12 cellular contexts compared by ENCODE assay signal in genomic region chr12:112357214-112357613, GRCh38. TPM values are rescaled to one million over a fixed set of nuclear protein-coding genes. Genes with fewer than 3 reads are reported as not detected.
A peak's percentile ranks its signal among the peaks of the same experiment; 100 is the strongest.
DNase-seq lines count a peak whose midpoint lies in the region; ATAC-seq and TF ChIP-seq lines count a peak whose summit lies in the region.
"Had no signal": no experiment of that assay in that cellular context is flagged by ENCODE, and none has a peak within 500 bp of the region (broad histone marks: within the 10 kb centered on the region; RNA-seq: fewer than 3 reads in every experiment).

No MANE protein-coding gene starts in this region.

- H3K4me1 Mint-ChIP-seq in activated T-cell treated with anti-CD3 and anti-CD28 coated beads, Interleukin-2, amount 50 U/mL, for 72 hours (ENCODE audit: low read depth) = peaks cover 19% of the 10 kb centered on the region
- peaks cover 22% of the 10 kb centered on the region for H3K4me1 Mint-ChIP-seq in chondrocyte (ENCODE audit: low read depth)
- peaks cover 39 to 80% (median 66%) of the 10 kb centered on the region in 3 donors for H3K4me1 Mint-ChIP-seq in naive B cell

- H3K27me3 Mint-ChIP-seq in activated T-cell treated with anti-CD3 and anti-CD28 coated beads, Interleukin-2, amount 50 U/mL, for 72 hours (ENCODE audit: low read depth) = no peaks in the 10 kb centered on the region
- H3K27me3 Mint-ChIP-seq in chondrocyte (ENCODE audit: low read depth) (no peaks in the 10 kb centered on the region), naive B cell (no peaks in the 10 kb centered on the region)
- H3K27me3 Mint-ChIP-seq: CD4-positive, CD25-positive, alpha-beta regulatory T cell had no signal

- no peak for DNase-seq in activated T-cell treated with anti-CD3 and anti-CD28 coated beads, Interleukin-2, amount 50 U/mL, for 72 hours
- DNase-seq in activated T-cell treated with anti-CD3 and anti-CD28 coated beads, Interleukin-2, amount 50 U/mL, for 48 hours = no peak
- DNase-seq in chondrocyte (ENCODE audit: low spot score) = no peak
- DNase-seq in naive B cell = no peak
- no peak for DNase-seq in NCI-H2196 (lab: John Stamatoyannopoulos, UW; ENCODE audit: unreplicated experiment)
- DNase-seq in NCI-H69 (lab: John Stamatoyannopoulos, UW) = no peak
- DNase-seq in cerebellar nuclear complex (lab: John Stamatoyannopoulos, UW) = no peak
- DNase-seq: 8988T; AML-193; CD4-positive, CD25-positive, alpha-beta regulatory T cell; DMS53 had no signal

- H3K36me3 Mint-ChIP-seq in activated T-cell treated with anti-CD3 and anti-CD28 coated beads, Interleukin-2, amount 50 U/mL, for 72 hours (ENCODE audit: insufficient read depth in 2 of 2) = no peaks in the 10 kb centered on the region
- H3K36me3 Mint-ChIP-seq in chondrocyte (ENCODE audit: low read depth) = no peaks in the 10 kb centered on the region
- no peaks in the 10 kb centered on the region for H3K36me3 Mint-ChIP-seq in naive B cell

- H3K27ac Mint-ChIP-seq in activated T-cell treated with anti-CD3 and anti-CD28 coated beads, Interleukin-2, amount 50 U/mL, for 72 hours = peak overlapping the region; percentile 54
- H3K27ac Mint-ChIP-seq in chondrocyte (ENCODE audit: unreplicated experiment) (peak overlapping the region; percentile 74), naive B cell (peak overlapping the region; percentile 26 to 93 (median 74))

- H3K4me3 Mint-ChIP-seq in activated T-cell treated with anti-CD3 and anti-CD28 coated beads, Interleukin-2, amount 50 U/mL, for 72 hours = no peak overlapping the region
- no peak overlapping the region for H3K4me3 Mint-ChIP-seq in chondrocyte (ENCODE audit: unreplicated experiment)
- peak overlapping the region in 2 of 8 donors; percentile 33 to 86 for H3K4me3 Mint-ChIP-seq in naive B cell

- no peaks in the 10 kb centered on the region for H3K9me3 Mint-ChIP-seq in activated T-cell treated with anti-CD3 and anti-CD28 coated beads, Interleukin-2, amount 50 U/mL, for 72 hours
- no peaks in the 10 kb centered on the region for H3K9me3 Mint-ChIP-seq in chondrocyte (ENCODE audit: low read depth)
- H3K9me3 Mint-ChIP-seq in naive B cell = no peaks in the 10 kb centered on the region

- no peak for ATAC-seq in activated T-cell treated with anti-CD3 and anti-CD28 coated beads, Interleukin-2, amount 50 U/mL, for 72 hours (replicated peaks in 1 of 2)
- ATAC-seq in naive B cell (ENCODE audit: low read depth in 2 of 2) = no peak
- ATAC-seq: HepG2 had no signal

- TF ChIP-seq CTCF in chondrocyte (IDR thresholded peaks at IDR 0.05) = no peak

RNA-seq across cellular contexts. Expression of gene HECTD4, which starts 25.0 kb away (rescaled TPM):
- 10 to 100 TPM; 39.6 to 43.3 TPM for total RNA-seq in activated T-cell treated with anti-CD3 and anti-CD28 coated beads, Interleukin-2, amount 50 U/mL, for 72 hours
- 40.7 to 57.0 TPM (median 42.7 TPM) in 3 replicates for total RNA-seq in chondrocyte
- 10 to 100 TPM in 1 of 6 donors, 1 to 10 TPM in 5; 6.1 to 19.1 (median 8.0) TPM for polyA plus RNA-seq in naive B cell (ENCODE audit: low read depth in 6 of 6)

RNA-seq across cellular contexts. Expression of gene RPL6, which starts 52.2 kb away (rescaled TPM):
- 1,000 to 10,000 TPM; 1,335 to 1,400 TPM for total RNA-seq in activated T-cell treated with anti-CD3 and anti-CD28 coated beads, Interleukin-2, amount 50 U/mL, for 72 hours
- 896 to 952 TPM (median 905 TPM) in 3 replicates for total RNA-seq in chondrocyte
- polyA plus RNA-seq in naive B cell (ENCODE audit: low read depth in 6 of 6) = 100 to 1,000 TPM; 265 to 541 (median 474) TPM
